10 cellular contexts compared by ENCODE assay signal in genomic region chr7:43969586-43969985, GRCh38. TPM values are rescaled to one million over a fixed set of nuclear protein-coding genes. Genes with fewer than 3 reads are reported as not detected.
"Had no signal": no experiment of that assay in that cellular context is flagged by ENCODE, and none has a peak within 500 bp of the region (broad histone marks: within the 10 kb centered on the region; RNA-seq: fewer than 3 reads in every experiment).

No MANE protein-coding gene starts in this region.

RNA-seq across cellular contexts. Expression of gene SPDYE1, which starts 28.1 kb away (rescaled TPM):
- total RNA-seq: OCI-LY7, PC-3, PC-9, Peyer's patch, Right ventricle myocardium inferior, Right ventricle myocardium superior, RPMI7951, SJCRH30, SJSA1, SK-MEL-5 had no signal
